26 cellular contexts compared by ENCODE assay signal in the genomic region with DNA sequence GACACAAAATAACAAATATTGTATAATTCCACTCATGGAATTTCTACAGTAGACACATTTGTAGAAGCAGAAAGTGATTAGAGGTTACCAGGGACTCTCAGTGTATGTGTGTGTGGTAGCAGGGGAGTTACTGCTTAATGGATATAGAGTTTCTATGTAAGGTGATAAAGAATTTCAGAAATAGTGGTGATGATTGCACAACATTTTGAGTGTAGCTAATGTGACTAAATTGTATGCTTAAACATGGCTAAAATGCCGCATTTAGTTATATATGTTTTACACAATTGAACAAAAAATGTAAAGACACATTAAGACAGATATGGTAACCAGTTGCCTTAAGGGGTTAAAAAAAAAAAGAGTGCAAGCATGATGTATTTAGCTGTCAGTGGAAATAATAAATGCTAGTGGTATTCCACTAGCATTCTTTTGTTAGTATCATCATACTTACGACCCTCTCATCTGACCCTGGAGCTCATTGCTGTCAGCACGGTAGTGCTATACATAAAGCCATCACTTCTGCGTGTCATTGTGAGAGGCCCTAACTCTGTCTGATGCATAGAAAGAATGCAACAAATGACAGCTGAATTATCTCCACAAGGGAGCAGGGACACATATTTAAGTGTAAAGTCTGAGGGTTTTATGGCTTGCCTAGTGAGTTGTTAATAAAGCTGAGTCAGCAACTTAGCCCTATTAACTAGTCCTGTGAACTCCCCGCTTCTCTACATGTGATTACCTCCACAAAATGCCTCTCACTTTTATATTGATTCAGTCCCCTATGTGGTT.
DNase-seq lines count a peak whose midpoint lies in the region; ATAC-seq, FAIRE-seq and TF ChIP-seq lines count a peak whose summit lies in the region.
"Had no signal": no experiment of that assay in that cellular context is flagged by ENCODE, and none has a peak within 500 bp of the region (broad histone marks: within the 10 kb centered on the region; RNA-seq: fewer than 3 reads in every experiment).

No MANE protein-coding gene starts in this region.

- H3K4me3 ChIP-seq in HepG2 (replicated peaks in 1 of 3; ENCODE audit: insufficient read depth in 1 of 3, low read depth in 2 of 3, low read length in 3 of 3): no peak overlapping the region
- H3K4me3 ChIP-seq in right lobe of liver: no peak overlapping the region
- no peak overlapping the region for H3K4me3 ChIP-seq in esophagus muscularis mucosa
- H3K4me3 ChIP-seq: BLaER1, GM23248, HAP-1 had no signal

- CTCF ChIA-PET in HepG2 (lab: Yijun Ruan, JAX; ENCODE audit: low intra/inter-chr PET ratio, low total read pairs): no interaction called here

- no peak for TF ChIP-seq EP300 in HepG2 (IDR thresholded peaks at IDR 0.05; ENCODE audit: low read depth in 2 of 2, low read length in 2 of 2)
- no peak for TF ChIP-seq EP300 in HepG2 (CRISPR knock-in tag; IDR thresholded peaks at IDR 0.05; ENCODE audit: borderline replicate concordance)
- no peak for TF ChIP-seq EP300 in esophagus muscularis mucosa (IDR thresholded peaks at IDR 0.05)

- no peaks in the 10 kb centered on the region for H3K9me3 ChIP-seq in HepG2 (ENCODE audit: low read length)
- no peaks in the 10 kb centered on the region for H3K9me3 ChIP-seq in right lobe of liver
- H3K9me3 ChIP-seq in esophagus muscularis mucosa: no peaks in the 10 kb centered on the region
- H3K9me3 ChIP-seq: BLaER1, HAP-1, SK-N-SH had no signal

- H3K27ac Mint-ChIP-seq in nephron progenitor cell: peak overlapping the region; percentile 50
- H3K27ac Mint-ChIP-seq: CD4-positive, CD25-positive, alpha-beta regulatory T cell had no signal

- DNase-seq in HepG2 (ENCODE audit: low spot score) (no peak), right lobe of liver (no peak), esophagus muscularis mucosa (ENCODE audit: extremely low spot score) (peak; percentile 60), nephron progenitor cell (no peak), EL (no peak), left lobe of liver (ENCODE audit: low spot score) (no peak)
- DNase-seq: 8988T; CD4-positive, CD25-positive, alpha-beta regulatory T cell; DMS153; DND-41; GM23248; Karpas-422; NCI-H1092 treated with DMSO at 0.1 percent for 48 hours; NCI-H1436; NCI-H187; NCI-H2171 treated with DMSO at 0.1 percent for 48 hours; NCI-H345; NCI-H510A treated with DMSO at 0.1 percent for 48 hours; NCI-H774; SIG-M5; SK-N-SH had no signal

- in situ Hi-C loops in HepG2 (cut with HindIII; ENCODE audit: extremely low pct_ligation_motif_present, low pct_unique_long_range_greater_than_20kb): no loop called here

- H3K4me3 Mint-ChIP-seq in nephron progenitor cell: peak overlapping the region; percentile 1
- H3K4me3 Mint-ChIP-seq: CD4-positive, CD25-positive, alpha-beta regulatory T cell had no signal

- no peaks in the 10 kb centered on the region for H3K4me1 ChIP-seq in HepG2 (ENCODE audit: insufficient read depth, low read length)
- no peaks in the 10 kb centered on the region for H3K4me1 ChIP-seq in right lobe of liver
- H3K4me1 ChIP-seq in esophagus muscularis mucosa: no peaks in the 10 kb centered on the region
- H3K4me1 ChIP-seq: BLaER1 had no signal

- POLR2A ChIA-PET in HepG2 (lab: Yijun Ruan, JAX): no interaction called here

- H3K9ac ChIP-seq in HepG2 (ENCODE audit: insufficient read depth, low read depth, low read length): no peak overlapping the region
- H3K9ac ChIP-seq: BLaER1, GM23248, SK-N-SH had no signal

- H3K27me3 Mint-ChIP-seq in nephron progenitor cell (ENCODE audit: low read depth, poor library complexity): no peaks in the 10 kb centered on the region
- H3K27me3 Mint-ChIP-seq: CD4-positive, CD25-positive, alpha-beta regulatory T cell had no signal

- no peak for ATAC-seq in HepG2
- no peak for ATAC-seq in right lobe of liver
- ATAC-seq in GM21619 (IDR thresholded peaks at IDR 0.05; ENCODE audit: unreplicated experiment): no peak
- ATAC-seq in left lobe of liver: no peak

- TF ChIP-seq POLR2A in HepG2 (IDR thresholded peaks at IDR 0.05; ENCODE audit: insufficient read depth in 1 of 2, low read depth in 2 of 2, low read length in 2 of 2): no peak
- TF ChIP-seq POLR2A in right lobe of liver (IDR thresholded peaks at IDR 0.05): no peak
- no peak for TF ChIP-seq POLR2A in esophagus muscularis mucosa (IDR thresholded peaks at IDR 0.05; ENCODE audit: low read depth)

- no TSS peak for BruUV-seq in HepG2 (replicated peaks; lab: Mats Ljungman, UMichigan)

- H3K27ac ChIP-seq in HepG2 (ENCODE audit: extremely low read length, insufficient read depth, low read length): no peak overlapping the region
- no peak overlapping the region for H3K27ac ChIP-seq in right lobe of liver
- H3K27ac ChIP-seq in esophagus muscularis mucosa (replicated peaks in 1 of 4): no peak overlapping the region
- H3K27ac ChIP-seq: BLaER1, GM23248 had no signal

- no peak for TF ChIP-seq RAD21 in HepG2 (CRISPR knock-in tag; IDR thresholded peaks at IDR 0.05)

- H3K27me3 ChIP-seq in HepG2 (ENCODE audit: control insufficient read depth in 1 of 2, insufficient read depth in 2 of 2, low read length in 2 of 2) (no peaks in the 10 kb centered on the region), right lobe of liver (no peaks in the 10 kb centered on the region), esophagus muscularis mucosa (no peaks in the 10 kb centered on the region)
- H3K27me3 ChIP-seq: BLaER1 had no signal

- H3K9me3 Mint-ChIP-seq in nephron progenitor cell: peaks cover 28% of the 10 kb centered on the region

- WGBS in HepG2 (ENCODE audit: low lambda C conversion rate): 46% methylated on average over 5 of the region's 5 CpGs
- 85% methylated on average over 5 of the region's 5 CpGs for WGBS in right lobe of liver (ENCODE audit: insufficient coverage, low coverage, low lambda C conversion rate, missing lambda C conversion rate)
- 52% methylated on average over 5 of the region's 5 CpGs for WGBS in esophagus muscularis mucosa

- TF ChIP-seq CTCF in HepG2 (CRISPR knock-in tag; IDR thresholded peaks at IDR 0.05) (no peak), right lobe of liver (IDR thresholded peaks at IDR 0.05) (no peak), esophagus muscularis mucosa (IDR thresholded peaks at IDR 0.05) (no peak), nephron progenitor cell (IDR thresholded peaks at IDR 0.05) (no peak)

- no peak overlapping the region for H2AFZ ChIP-seq in HepG2 (ENCODE audit: low read length)
- H2AFZ ChIP-seq: GM23248 had no signal

- H3K4me2 ChIP-seq in HepG2 (ENCODE audit: low read depth, low read length): no peak overlapping the region
- H3K4me2 ChIP-seq: BLaER1, SK-N-SH had no signal

- H3K79me2 ChIP-seq in HepG2 (ENCODE audit: insufficient read depth, low read length): no peaks in the 10 kb centered on the region

- intact Hi-C loops in HepG2 (cut with micrococcal nuclease; ENCODE audit: unreplicated experiment): no loop called here
- intact Hi-C loops in right lobe of liver (cut with DNase I): no loop called here
- intact Hi-C loops in esophagus muscularis mucosa (cut with DNase I): no loop called here

- H3K36me3 Mint-ChIP-seq in nephron progenitor cell (ENCODE audit: low read depth): peaks cover 6% of the 10 kb centered on the region
- H3K36me3 Mint-ChIP-seq: CD4-positive, CD25-positive, alpha-beta regulatory T cell had no signal

- H3K4me1 Mint-ChIP-seq in nephron progenitor cell: peaks cover 53% of the 10 kb centered on the region
- H3K4me1 Mint-ChIP-seq: CD4-positive, CD25-positive, alpha-beta regulatory T cell had no signal

- H3K36me3 ChIP-seq in HepG2 (replicated peaks in 1 of 2; ENCODE audit: control insufficient read depth in 1 of 2, insufficient read depth in 2 of 2, low read length in 2 of 2) (no peaks in the 10 kb centered on the region), right lobe of liver (no peaks in the 10 kb centered on the region), esophagus muscularis mucosa (no peaks in the 10 kb centered on the region)
- H3K36me3 ChIP-seq: BLaER1, HAP-1 had no signal

- no peaks in the 10 kb centered on the region for H4K20me1 ChIP-seq in HepG2 (ENCODE audit: insufficient read depth, low read length)
- H4K20me1 ChIP-seq: BLaER1 had no signal

- no peak for FAIRE-seq in HepG2 (lab: Jason Lieb, UNC)
- FAIRE-seq: GM18507, RCC 7860 had no signal

TF ChIP-seq in HepG2, 621 proteins besides CTCF, POLR2A, EP300 and RAD21:
- TF ChIP-seq ZNF382 (CRISPR knock-in tag; IDR thresholded peaks at IDR 0.05; ENCODE audit: borderline replicate concordance): no peak
- peak; percentile 97 to 99 for TF ChIP-seq MAFK (conservative IDR thresholded peaks at IDR 0.05 in 1 of 2, IDR thresholded peaks at IDR 0.05 in 1 of 2; ENCODE audit: low read length in 2 of 2)
- peak; percentile 60; the same call in 1 of the 2 replicates for TF ChIP-seq CEBPB (IDR thresholded peaks at IDR 0.05; ENCODE audit: borderline replicate concordance, low read depth, low read length)
- peak; percentile 99 for TF ChIP-seq MAFF (IDR thresholded peaks at IDR 0.05; ENCODE audit: low read depth, low read length)
